In genomic region chrX:1264556-1264955, GRCh38 we compare ENCODE assay signal across 36 cellular contexts. TPM values are rescaled to one million over a fixed set of nuclear protein-coding genes. Genes with fewer than 3 reads are reported as not detected.
"Had no signal": no experiment of that assay in that cellular context is flagged by ENCODE, and none has a peak within 500 bp of the region (broad histone marks: within the 10 kb centered on the region; RNA-seq: fewer than 3 reads in every experiment).

No MANE protein-coding gene starts in this region.

- H3K79me2 ChIP-seq: hepatocyte had no signal

- H3K9me3 ChIP-seq: pancreas, prostate gland, thyroid gland, upper lobe of right lung had no signal

- H3K27ac Mint-ChIP-seq: activated CD4-positive, alpha-beta memory T cell treated with anti-CD3 and anti-CD28 coated beads for 36 hours; activated CD4-positive, alpha-beta T cell treated with anti-CD3 and anti-CD28 coated beads, Interleukin-2, amount 10 ng/mL, durations not matched to agents 24 days and 14 days; activated naive CD4-positive, alpha-beta T cell treated with anti-CD3 and anti-CD28 coated beads, Interleukin-2, amount 10 ng/mL, durations not matched to agents 7 days and 5 days; activated T-helper 1 cell treated with anti-CD3 and anti-CD28 coated beads, Interleukin-12 subunit alpha, Interleukin-12 subunit beta, Interleukin-2, Interleukin-4 antibody, amounts not matched to agents 30 ng/mL and 10 ng/mL and 1 ng/mL, durations not matched to agents 14 hours and 24 hours and 36 hours; effector memory CD8-positive, alpha-beta T cell; stimulated activated naive B cell treated with anti-CD40 and anti-IgM and Interleukin-4, amounts not matched to agents 10 μg/mL and 1 μg/mL and 100 μg/mL, for 72 hours had no signal

- DNase-seq: activated CD4-positive, alpha-beta memory T cell treated with anti-CD3 and anti-CD28 coated beads for 36 hours; activated CD4-positive, alpha-beta T cell treated with anti-CD3 and anti-CD28 coated beads, Interleukin-2, amount 10 ng/mL, durations not matched to agents 24 days and 14 days; activated CD4-positive, CD25-positive, alpha-beta regulatory T cell treated with anti-CD3 and anti-CD28 coated beads, Interleukin-2, amount 50 U/mL, for 72 hours; activated CD8-positive, alpha-beta memory T cell treated with anti-CD3 and anti-CD28 coated beads, Interleukin-2, amount 50 U/mL, for 4 hours; activated effector memory CD4-positive, alpha-beta T cell treated with anti-CD3 and anti-CD28 coated beads, Interleukin-2, amount 50 U/mL, for 16 hours; activated naive CD4-positive, alpha-beta T cell treated with anti-CD3 and anti-CD28 coated beads, Interleukin-2, amount 10 ng/mL, durations not matched to agents 7 days and 5 days; activated T-cell treated with anti-CD3 and anti-CD28 coated beads, Interleukin-2, amount 50 U/mL, for 1 hour; amniotic stem cell; brain microvascular endothelial cell; effector memory CD8-positive, alpha-beta T cell; erythroblast; islet precursor cell; left cardiac atrium; left ventricle myocardium superior; midbrain; naive thymus-derived CD4-positive, alpha-beta T cell; pancreas; stimulated activated CD4-positive, alpha-beta T cell treated with anti-CD3 and anti-CD28 coated beads, Interleukin-15, amount 100 ng/mL, for 24 hours; stimulated activated CD4-positive, alpha-beta T cell treated with anti-CD3 and anti-CD28 coated beads, Interleukin-2, amount 100 ng/mL, for 24 hours; stimulated activated naive B cell treated with anti-CD40 and anti-IgM and Interleukin-4, amounts not matched to agents 10 μg/mL and 1 μg/mL and 100 μg/mL, for 72 hours; stomach; thyroid gland; upper lobe of right lung; WERI-Rb-1 had no signal

- H3K4me3 Mint-ChIP-seq: activated CD4-positive, alpha-beta memory T cell treated with anti-CD3 and anti-CD28 coated beads for 36 hours; activated CD4-positive, alpha-beta T cell treated with anti-CD3 and anti-CD28 coated beads, Interleukin-2, amount 10 ng/mL, durations not matched to agents 24 days and 14 days; activated naive CD4-positive, alpha-beta T cell treated with anti-CD3 and anti-CD28 coated beads, Interleukin-2, amount 10 ng/mL, durations not matched to agents 7 days and 5 days; activated T-helper 1 cell treated with anti-CD3 and anti-CD28 coated beads, Interleukin-12 subunit alpha, Interleukin-12 subunit beta, Interleukin-2, Interleukin-4 antibody, amounts not matched to agents 30 ng/mL and 10 ng/mL and 1 ng/mL, durations not matched to agents 14 hours and 24 hours and 36 hours; effector memory CD8-positive, alpha-beta T cell; naive thymus-derived CD4-positive, alpha-beta T cell; stimulated activated naive B cell treated with anti-CD40 and anti-IgM and Interleukin-4, amounts not matched to agents 10 μg/mL and 1 μg/mL and 100 μg/mL, for 72 hours had no signal

- H3K27me3 Mint-ChIP-seq: activated CD4-positive, alpha-beta memory T cell treated with anti-CD3 and anti-CD28 coated beads for 36 hours; activated CD4-positive, alpha-beta T cell treated with anti-CD3 and anti-CD28 coated beads, Interleukin-2, amount 10 ng/mL, durations not matched to agents 24 days and 14 days; activated naive CD4-positive, alpha-beta T cell treated with anti-CD3 and anti-CD28 coated beads, Interleukin-2, amount 10 ng/mL, durations not matched to agents 7 days and 5 days; effector memory CD8-positive, alpha-beta T cell; naive thymus-derived CD4-positive, alpha-beta T cell; stimulated activated naive B cell treated with anti-CD40 and anti-IgM and Interleukin-4, amounts not matched to agents 10 μg/mL and 1 μg/mL and 100 μg/mL, for 72 hours had no signal

- H3K4me2 ChIP-seq: hepatocyte, smooth muscle cell had no signal

- H3K4me1 ChIP-seq: gastroesophageal sphincter, pancreas, prostate gland, stomach, thyroid gland, upper lobe of right lung had no signal

- H2AFZ ChIP-seq: hepatocyte had no signal

- H3K36me3 ChIP-seq: brain microvascular endothelial cell, gastroesophageal sphincter, pancreas, prostate gland, stomach, thyroid gland, upper lobe of right lung, WERI-Rb-1 had no signal

- H3K27ac ChIP-seq: brain microvascular endothelial cell, coronary artery, gastroesophageal sphincter, hepatocyte, pancreas, prostate gland, stomach, thyroid gland, upper lobe of right lung, WERI-Rb-1 had no signal

- H3K36me3 Mint-ChIP-seq: stimulated activated naive B cell treated with anti-CD40 and anti-IgM and Interleukin-4, amounts not matched to agents 10 μg/mL and 1 μg/mL and 100 μg/mL, for 72 hours had no signal

- H3K4me3 ChIP-seq: coronary artery, gastroesophageal sphincter, hepatocyte, pancreas, prostate gland, smooth muscle cell, stomach, thyroid gland, upper lobe of right lung had no signal

- H3K27me3 ChIP-seq: brain microvascular endothelial cell, gastroesophageal sphincter, hepatocyte, pancreas, stomach, thyroid gland, upper lobe of right lung had no signal

- ATAC-seq: effector memory CD8-positive, alpha-beta T cell; gastroesophageal sphincter; left cardiac atrium; left ventricle myocardium superior; naive thymus-derived CD4-positive, alpha-beta T cell; pancreas; stimulated activated naive B cell treated with anti-CD40 and anti-IgM and Interleukin-4, amounts not matched to agents 10 μg/mL and 1 μg/mL and 100 μg/mL, for 72 hours; upper lobe of right lung had no signal

RNA-seq across cellular contexts. Expression of gene CSF2RA, which starts 4.1 kb away (rescaled TPM):
- total RNA-seq: activated CD8-positive, alpha-beta memory T cell treated with anti-CD3 and anti-CD28 coated beads for 36 hours; lung microvascular endothelial cell had no signal

RNA-seq across cellular contexts. Expression of gene CRLF2, which starts 52.1 kb away (rescaled TPM):
- total RNA-seq: activated CD8-positive, alpha-beta memory T cell treated with anti-CD3 and anti-CD28 coated beads for 36 hours; astrocyte; cardiac septum; cerebellum; hepatocyte; left ventricle myocardium superior; lung microvascular endothelial cell; prostate gland; smooth muscle cell; stomach; thyroid gland had no signal
- polyA plus RNA-seq: hepatocyte, neural cell, smooth muscle cell, stomach had no signal
